In genomic region chr10:103451871-103452713, GRCh38 we compare ENCODE assay signal across 8 cellular contexts. TPM values are rescaled to one million over a fixed set of nuclear protein-coding genes. Genes with fewer than 3 reads are reported as not detected.
DNase-seq lines count a peak whose midpoint lies in the region; ATAC-seq and TF ChIP-seq lines count a peak whose summit lies in the region.

TSS of gene CALHM2 (minus strand) at chr10:103452370. CDS start at chr10:103449941, 2,429 bp downstream.

- no peaks in the 10 kb centered on the region for H3K27me3 Mint-ChIP-seq in chondrocyte (ENCODE audit: low read depth)

- ATAC-seq in GM21619 (IDR thresholded peaks at IDR 0.05; ENCODE audit: unreplicated experiment) (peak; percentile 70), left lobe of liver (peak; percentile 61)

- peak within 1 kb of the TSS; percentile 75 for H3K4me3 Mint-ChIP-seq in chondrocyte (ENCODE audit: unreplicated experiment)

- peaks cover 37% of the 10 kb centered on the region for H3K4me1 Mint-ChIP-seq in chondrocyte (ENCODE audit: low read depth)

- TF ChIP-seq CTCF in chondrocyte (IDR thresholded peaks at IDR 0.05), result no peak

- H3K36me3 Mint-ChIP-seq in chondrocyte (ENCODE audit: low read depth), result peaks cover 10% of the 10 kb centered on the region

- peak; percentile 6 for DNase-seq in DMS79 (lab: John Stamatoyannopoulos, UW)
- DNase-seq in NAMALWA (ENCODE audit: low spot score), result peak; percentile 32
- DNase-seq in activated CD4-positive, alpha-beta T cell treated with anti-CD3 and anti-CD28 coated beads for 1 hour, result peak; percentile 38
- no peak for DNase-seq in chondrocyte (ENCODE audit: low spot score)
- DNase-seq in left lobe of liver (ENCODE audit: low spot score), result no peak
- DNase-seq in stimulated activated CD4-positive, alpha-beta T cell treated with anti-CD3 and anti-CD28 coated beads, Interleukin-2, amount 100 ng/mL, for 48 hours, result peak; percentile 56 to 60
- DNase-seq in NCI-H128 (lab: John Stamatoyannopoulos, UW; ENCODE audit: unreplicated experiment), result no peak

- H3K27ac Mint-ChIP-seq in chondrocyte (ENCODE audit: unreplicated experiment), result peak within 1 kb of the TSS; percentile 45

- H3K9me3 Mint-ChIP-seq in chondrocyte (ENCODE audit: low read depth), result no peaks in the 10 kb centered on the region

RNA-seq across cellular contexts. Expression of gene CALHM2, which starts in this region (rescaled TPM):
- total RNA-seq in chondrocyte (1.3 to 10.9 TPM (median 9.9 TPM) in 3 replicates), left lobe of liver (3.6 TPM)

Comparison
In these comparisons a context has a peak if more than half of its experiments do, and no peak if none do; other contexts are left out.
1. DNase-seq: peak in DMS79 (single experiment), NAMALWA (single experiment), activated CD4-positive, alpha-beta T cell treated with anti-CD3 and anti-CD28 coated beads for 1 hour (single experiment) and stimulated activated CD4-positive, alpha-beta T cell treated with anti-CD3 and anti-CD28 coated beads, Interleukin-2, amount 100 ng/mL, for 48 hours (2 of 2); none in chondrocyte (single experiment), left lobe of liver (single experiment) and NCI-H128 (single experiment).